25 cellular contexts compared by ENCODE assay signal in genomic region chr21:35436899-35437298, GRCh38.
DNase-seq lines count a peak whose midpoint lies in the region; ATAC-seq and TF ChIP-seq lines count a peak whose summit lies in the region.
"Had no signal": no experiment of that assay in that cellular context is flagged by ENCODE, and none has a peak within 500 bp of the region (broad histone marks: within the 10 kb centered on the region; RNA-seq: fewer than 3 reads in every experiment).

No MANE protein-coding gene starts in this region.

- no peaks in the 10 kb centered on the region for H3K9me2 ChIP-seq in HCT116 (ENCODE audit: insufficient read depth)

- RAD21 ChIA-PET in HCT116 (lab: Charles Lee; ENCODE audit: low non-redundant PET in 1 of 2, low total read pairs in 2 of 2, uncharacterized antibody in 2 of 2, unreplicated experiment in 2 of 2) = no interaction called here

- no peaks in the 10 kb centered on the region for H3K4me1 ChIP-seq in HCT116 (ENCODE audit: control insufficient read depth in 1 of 2, insufficient read depth in 2 of 2, low read length in 2 of 2)
- peaks cover 19% of the 10 kb centered on the region for H3K4me1 ChIP-seq in OCI-LY3 (ENCODE audit: low read length)
- H3K4me1 ChIP-seq: neural progenitor cell, psoas muscle had no signal

- intact Hi-C loops in HCT116 (cut with micrococcal nuclease) = loop anchor here (10.0 kb wide), 2 partner anchors 408 to 588 kb away; no protein-coding TSS in a partner anchor

- H2AFZ ChIP-seq in HCT116 (ENCODE audit: low read depth, low read length, poor library complexity, severe bottlenecking) (no peak overlapping the region), OCI-LY3 (ENCODE audit: low read depth, low read length) (no peak overlapping the region)
- H2AFZ ChIP-seq: hepatocyte, neural progenitor cell had no signal

- H3K9ac ChIP-seq in HCT116 (ENCODE audit: low read length) (no peak overlapping the region), OCI-LY3 (ENCODE audit: low read length) (no peak overlapping the region)
- H3K9ac ChIP-seq: neural progenitor cell had no signal

- ATAC-seq in HCT116 = no peak
- ATAC-seq: CD8-positive, alpha-beta T cell; psoas muscle; WTC11 had no signal

- CTCF ChIA-PET in HCT116 (lab: Charles Lee) = interaction anchor here (0.6 to 3.3 kb wide), 7 partner anchors 10 to 701 kb away, joined by 3 to 12 read pairs (median 4); no protein-coding TSS in a partner anchor

- POLR2A ChIA-PET in HCT116 (lab: Charles Lee) = no interaction called here

- BruUV-seq in HCT116 (replicated peaks; lab: Mats Ljungman, UMichigan) = no TSS peak

- peak; percentile 3 to 29 (median 27); a peak in 3 of 6 replicates for TF ChIP-seq CTCF in HCT116 (IDR thresholded peaks at IDR 0.05 in 2 of 3, conservative IDR thresholded peaks at IDR 0.05 in 1 of 3; ENCODE audit: borderline replicate concordance in 1 of 3, insufficient read depth in 1 of 3, low read depth in 2 of 3, low read length in 2 of 3)
- peak; percentile 6; the same call in 1 of the 2 replicates for TF ChIP-seq CTCF in OCI-LY3 (IDR thresholded peaks at IDR 0.05; ENCODE audit: low read depth, low read length)

- no peaks in the 10 kb centered on the region for H3K36me3 ChIP-seq in HCT116 (ENCODE audit: control insufficient read depth in 1 of 2, insufficient read depth in 2 of 2, low read length in 2 of 2)
- H3K36me3 ChIP-seq in OCI-LY3 (replicated peaks; ENCODE audit: low read depth, low read length) = no peaks in the 10 kb centered on the region
- H3K36me3 ChIP-seq: cardiac muscle cell, neural progenitor cell, transverse colon had no signal

- TF ChIP-seq RAD21 in HCT116 (IDR thresholded peaks at IDR 0.05; ENCODE audit: low read depth) = 0 out of 2 replicates have a peak, but pooled peaks have one; percentile 9

- TF ChIP-seq POLR2A in HCT116 (IDR thresholded peaks at IDR 0.05; ENCODE audit: borderline replicate concordance, extremely low read depth, insufficient read depth, insufficient read length) = no peak
- no peak for TF ChIP-seq POLR2A in erythroblast (IDR thresholded peaks at IDR 0.05; ENCODE audit: low read length)

- no peaks in the 10 kb centered on the region for H4K20me1 ChIP-seq in HCT116 (ENCODE audit: insufficient read depth)
- no peaks in the 10 kb centered on the region for H4K20me1 ChIP-seq in OCI-LY3 (ENCODE audit: insufficient read depth, low read length)

- H3K4me3 ChIP-seq in HCT116 (replicated peaks in 1 of 2; ENCODE audit: low read depth in 1 of 2, low read length in 2 of 2) = no peak overlapping the region
- no peak overlapping the region for H3K4me3 ChIP-seq in OCI-LY3 (ENCODE audit: low read length)
- H3K4me3 ChIP-seq: cardiac muscle cell, hepatocyte, neural progenitor cell, psoas muscle, skin epidermis, transverse colon had no signal

- no peaks in the 10 kb centered on the region for H3K79me2 ChIP-seq in HCT116 (ENCODE audit: insufficient read depth, low read length)
- H3K79me2 ChIP-seq in OCI-LY3 (ENCODE audit: low read length) = no peaks in the 10 kb centered on the region
- H3K79me2 ChIP-seq: hepatocyte had no signal

- H3K27me3 ChIP-seq in HCT116 (ENCODE audit: insufficient read depth, low read length) (no peaks in the 10 kb centered on the region), OCI-LY3 (ENCODE audit: low read depth, low read length) (no peaks in the 10 kb centered on the region)
- H3K27me3 ChIP-seq: cardiac muscle cell, hepatocyte, neural progenitor cell, transverse colon had no signal

- H3K27ac ChIP-seq in HCT116 (ENCODE audit: low read depth, low read length) (no peak overlapping the region), OCI-LY3 (ENCODE audit: low read length) (no peak overlapping the region)
- H3K27ac ChIP-seq: cardiac muscle cell, hepatocyte, neural progenitor cell, psoas muscle, skin epidermis, transverse colon had no signal

- H3K4me2 ChIP-seq in HCT116 (ENCODE audit: low read length) (no peak overlapping the region), OCI-LY3 (ENCODE audit: low read length) (no peak overlapping the region)
- H3K4me2 ChIP-seq: hepatocyte, neural progenitor cell had no signal

- peak; percentile 18 for DNase-seq in ELR (ENCODE audit: low read depth)
- peak; percentile 10 for DNase-seq in HCT116 (ENCODE audit: low read depth, low spot score)
- DNase-seq in erythroblast (lab: John Stamatoyannopoulos, UW) = peak; percentile 4 to 7
- no peak for DNase-seq in NCI-H128 (lab: John Stamatoyannopoulos, UW; ENCODE audit: unreplicated experiment)
- no peak for DNase-seq in COLO668 (lab: John Stamatoyannopoulos, UW; ENCODE audit: unreplicated experiment)
- no peak for DNase-seq in activated CD4-positive, alpha-beta T cell treated with anti-CD3 and anti-CD28 coated beads for 48 hours
- no peak for DNase-seq in SIG-M5 treated with dmso at 0.1 percent for 504 hours (lab: John Stamatoyannopoulos, UW; ENCODE audit: unreplicated experiment)
- DNase-seq: activated CD4-positive, alpha-beta memory T cell treated with anti-CD3 and anti-CD28 coated beads for 36 hours; activated T-cell treated with anti-CD3 and anti-CD28 coated beads, Interleukin-2, amount 50 U/mL, for 1 hour; CD8-positive, alpha-beta T cell; foreskin fibroblast; NCI-H1092 treated with DMSO at 0.1 percent for 48 hours; NCI-H2107; NCI-H524 treated with DMSO at 0.1 percent for 48 hours; psoas muscle; SIG-M5; stimulated activated CD4-positive, alpha-beta T cell treated with anti-CD3 and anti-CD28 coated beads, Interleukin-4, amount 100 ng/mL, for 1 hour; T-helper 2 cell; transverse colon had no signal

- H3K9me3 ChIP-seq in HCT116 (ENCODE audit: control insufficient read depth in 1 of 2, insufficient read depth in 1 of 2, low read depth in 1 of 2, low read length in 2 of 2) (no peaks in the 10 kb centered on the region), OCI-LY3 (ENCODE audit: insufficient read depth, low read length) (no peaks in the 10 kb centered on the region)

TF ChIP-seq in HCT116, 20 proteins besides CTCF, POLR2A, EP300 and RAD21:
- TF ChIP-seq MAX (IDR thresholded peaks at IDR 0.05) = no peak
- no peak for TF ChIP-seq SP1 (IDR thresholded peaks at IDR 0.05; ENCODE audit: low read depth)
- TF ChIP-seq ZBTB33 (IDR thresholded peaks at IDR 0.05; ENCODE audit: extremely low read depth, insufficient replicate concordance, low read length) = no peak
- TF ChIP-seq POLR2AphosphoS5 (IDR thresholded peaks at IDR 0.05; ENCODE audit: low read depth, low read length) = no peak
- no peak for TF ChIP-seq EZH2phosphoT487 (IDR thresholded peaks at IDR 0.05; ENCODE audit: borderline replicate concordance)
- no peak for TF ChIP-seq EGR1 (IDR thresholded peaks at IDR 0.05; ENCODE audit: low read depth)
- no peak for TF ChIP-seq FOSL1 (IDR thresholded peaks at IDR 0.05; ENCODE audit: low read depth)
- no peak for TF ChIP-seq CEBPB (IDR thresholded peaks at IDR 0.05; ENCODE audit: low read depth)
- no peak for TF ChIP-seq ELF1 (IDR thresholded peaks at IDR 0.05; ENCODE audit: borderline replicate concordance, low read depth)
- no peak for TF ChIP-seq EZH2 (IDR thresholded peaks at IDR 0.05)
- TF ChIP-seq CBX3 (IDR thresholded peaks at IDR 0.05; ENCODE audit: low read depth) = no peak
- no peak for TF ChIP-seq ZFX (IDR thresholded peaks at IDR 0.05)
- no peak for TF ChIP-seq TCF7L2 (IDR thresholded peaks at IDR 0.05; ENCODE audit: borderline replicate concordance, extremely low read depth, insufficient read depth, insufficient read length)

Comparison
In these comparisons a context has a peak if more than half of its experiments do, and no peak if none do; other contexts are left out.
1. DNase-seq: peak in ELR (single experiment), HCT116 (single experiment) and erythroblast (2 of 2); none in NCI-H128 (single experiment), COLO668 (single experiment), activated CD4-positive, alpha-beta T cell treated with anti-CD3 and anti-CD28 coated beads for 48 hours (single experiment) and SIG-M5 treated with dmso at 0.1 percent for 504 hours (single experiment).